In genomic region chr17:46976626-46977270, GRCh38 we compare ENCODE assay signal across 1 cellular context.
TF ChIP-seq lines count a peak whose summit lies in the region.

No MANE protein-coding gene starts in this region.

TF ChIP-seq in K562, 482 proteins besides CTCF, POLR2A, EP300 and RAD21 (continued from another document and continues in another):
- TF ChIP-seq PPARD (CRISPR knock-in tag; IDR thresholded peaks at IDR 0.05) (no peak), FOXK2 (conservative IDR thresholded peaks at IDR 0.05 in 1 of 2, IDR thresholded peaks at IDR 0.05 in 1 of 2; ENCODE audit: low read depth in 2 of 2) (peak in 1 of 2 experiments; percentile 37; a peak in 1 of 4 replicates), U2AF2 (optimal IDR thresholded peaks at IDR 0.05; ENCODE audit: low read depth, low read length) (no peak), XRCC3 (IDR thresholded peaks at IDR 0.05) (no peak), CBFA2T2 (conservative IDR thresholded peaks at IDR 0.05) (peak; percentile 29; the same call in 1 of the 2 replicates), TEAD4 (IDR thresholded peaks at IDR 0.05; ENCODE audit: low read length) (peak; percentile 67), TEAD4 (CRISPR knock-in tag; IDR thresholded peaks at IDR 0.05; ENCODE audit: borderline replicate concordance) (no peak), CREB1 (IDR thresholded peaks at IDR 0.05) (peak; percentile 38; the same call in 1 of the 2 replicates), CREB1 (CRISPR knock-in tag; IDR thresholded peaks at IDR 0.05) (no peak), CXXC5 (CRISPR knock-in tag; IDR thresholded peaks at IDR 0.05) (no peak), ZNF311 (CRISPR knock-in tag; IDR thresholded peaks at IDR 0.05) (no peak), ZNF217 (CRISPR knock-in tag; IDR thresholded peaks at IDR 0.05) (no peak), LCOR (CRISPR knock-in tag; IDR thresholded peaks at IDR 0.05) (peak; percentile 82), PKNOX1 (IDR thresholded peaks at IDR 0.05) (0 out of 2 replicates have a peak, but pooled peaks have one; percentile 26), RBM39 (optimal IDR thresholded peaks at IDR 0.05; ENCODE audit: low read depth, low read length) (no peak), XRCC4 (IDR thresholded peaks at IDR 0.05; ENCODE audit: extremely low read depth, insufficient read depth, insufficient read length) (no peak), ATF1 (CRISPR knock-in tag; IDR thresholded peaks at IDR 0.05) (no peak), ATF1 (tag; IDR thresholded peaks at IDR 0.05) (peak; percentile 34; the same call in 1 of the 2 replicates), ZBTB49 (CRISPR knock-in tag; IDR thresholded peaks at IDR 0.05; ENCODE audit: borderline replicate concordance) (no peak), RBFOX2 (IDR thresholded peaks at IDR 0.05; ENCODE audit: low read depth, low read length) (no peak), SMAD2 (IDR thresholded peaks at IDR 0.05; ENCODE audit: low read depth, low read length) (no peak), ZC3H8 (IDR thresholded peaks at IDR 0.05) (no peak), MAFF (IDR thresholded peaks at IDR 0.05; ENCODE audit: low read length) (peak; percentile 52; the same call in 1 of the 2 replicates), BRD9 (IDR thresholded peaks at IDR 0.05; ENCODE audit: low read depth, partially characterized antibody) (no peak), TRIM24 (IDR thresholded peaks at IDR 0.05) (peak in 1 of 2 experiments; percentile 60; a peak in 1 of 4 replicates), POLR2AphosphoS2 (IDR thresholded peaks at IDR 0.05; ENCODE audit: low read length) (no peak), RBM22 (IDR thresholded peaks at IDR 0.05; ENCODE audit: low read depth, low read length, poor library complexity, severe bottlenecking) (no peak), EHMT2 (IDR thresholded peaks at IDR 0.05) (peak; percentile 42; the same call in 1 of the 2 replicates), KLF6 (CRISPR knock-in tag; IDR thresholded peaks at IDR 0.05; ENCODE audit: borderline replicate concordance) (no peak), ZFP30 (CRISPR knock-in tag; IDR thresholded peaks at IDR 0.05; ENCODE audit: borderline replicate concordance) (no peak), JUND (IDR thresholded peaks at IDR 0.05; ENCODE audit: borderline replicate concordance, low read depth, low read length) (peak; percentile 42; the same call in 1 of the 2 replicates), JUND (tag; IDR thresholded peaks at IDR 0.05; ENCODE audit: borderline replicate concordance, low read depth, low read length) (peak; percentile 53; the same call in 1 of the 3 replicates), CREM (IDR thresholded peaks at IDR 0.05; ENCODE audit: low read depth) (peak; percentile 53), E2F6 (IDR thresholded peaks at IDR 0.05; ENCODE audit: borderline replicate concordance in 1 of 2, extremely low read depth in 1 of 2, insufficient read depth in 1 of 2, insufficient read length in 1 of 2, low read depth in 1 of 2, low read length in 1 of 2, poor library complexity in 1 of 2, severe bottlenecking in 1 of 2) (no peak), ZNF445 (CRISPR knock-in tag; IDR thresholded peaks at IDR 0.05; ENCODE audit: low read depth) (no peak), ZNF609 (CRISPR knock-in tag; IDR thresholded peaks at IDR 0.05; ENCODE audit: borderline replicate concordance) (no peak), CEBPB (tag; IDR thresholded peaks at IDR 0.05) (peak; percentile 48; the same call in 1 of the 2 replicates), CHD4 (IDR thresholded peaks at IDR 0.05; ENCODE audit: insufficient read depth, insufficient replicate concordance, low read depth, low read length, poor library complexity, severe bottlenecking) (no peak), ZNF408 (CRISPR knock-in tag; IDR thresholded peaks at IDR 0.05; ENCODE audit: low read depth) (no peak), POLR2B (IDR thresholded peaks at IDR 0.05; ENCODE audit: low read depth, partially characterized antibody) (no peak), ZC3H11A (IDR thresholded peaks at IDR 0.05; ENCODE audit: low read depth, low read length) (no peak), SIN3A (IDR thresholded peaks at IDR 0.05; ENCODE audit: borderline replicate concordance in 2 of 2, control insufficient read depth in 1 of 2, low read depth in 2 of 2, low read length in 2 of 2) (no peak), JUNB (CRISPR knock-in tag; conservative IDR thresholded peaks at IDR 0.05) (no peak), ZZZ3 (IDR thresholded peaks at IDR 0.05) (no peak), ZC3H4 (CRISPR knock-in tag; IDR thresholded peaks at IDR 0.05; ENCODE audit: borderline replicate concordance) (no peak)
- TF ChIP-seq, protein P1, sequence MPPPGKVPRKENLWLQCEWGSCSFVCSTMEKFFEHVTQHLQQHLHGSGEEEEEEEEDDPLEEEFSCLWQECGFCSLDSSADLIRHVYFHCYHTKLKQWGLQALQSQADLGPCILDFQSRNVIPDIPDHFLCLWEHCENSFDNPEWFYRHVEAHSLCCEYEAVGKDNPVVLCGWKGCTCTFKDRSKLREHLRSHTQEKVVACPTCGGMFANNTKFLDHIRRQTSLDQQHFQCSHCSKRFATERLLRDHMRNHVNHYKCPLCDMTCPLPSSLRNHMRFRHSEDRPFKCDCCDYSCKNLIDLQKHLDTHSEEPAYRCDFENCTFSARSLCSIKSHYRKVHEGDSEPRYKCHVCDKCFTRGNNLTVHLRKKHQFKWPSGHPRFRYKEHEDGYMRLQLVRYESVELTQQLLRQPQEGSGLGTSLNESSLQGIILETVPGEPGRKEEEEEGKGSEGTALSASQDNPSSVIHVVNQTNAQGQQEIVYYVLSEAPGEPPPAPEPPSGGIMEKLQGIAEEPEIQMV (tag; conservative IDR thresholded peaks at IDR 0.05; ENCODE audit: low read depth) = no peak
- TF ChIP-seq, protein P2, sequence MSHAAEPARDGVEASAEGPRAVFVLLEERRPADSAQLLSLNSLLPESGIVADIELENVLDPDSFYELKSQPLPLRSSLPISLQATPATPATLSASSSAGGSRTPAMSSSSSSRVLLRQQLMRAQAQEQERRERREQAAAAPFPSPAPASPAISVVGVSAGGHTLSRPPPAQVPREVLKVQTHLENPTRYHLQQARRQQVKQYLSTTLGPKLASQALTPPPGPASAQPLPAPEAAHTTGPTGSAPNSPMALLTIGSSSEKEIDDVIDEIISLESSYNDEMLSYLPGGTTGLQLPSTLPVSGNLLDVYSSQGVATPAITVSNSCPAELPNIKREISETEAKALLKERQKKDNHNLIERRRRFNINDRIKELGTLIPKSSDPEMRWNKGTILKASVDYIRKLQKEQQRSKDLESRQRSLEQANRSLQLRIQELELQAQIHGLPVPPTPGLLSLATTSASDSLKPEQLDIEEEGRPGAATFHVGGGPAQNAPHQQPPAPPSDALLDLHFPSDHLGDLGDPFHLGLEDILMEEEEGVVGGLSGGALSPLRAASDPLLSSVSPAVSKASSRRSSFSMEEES (CRISPR knock-in tag; IDR thresholded peaks at IDR 0.05) = no peak
- TF ChIP-seq, protein P3, sequence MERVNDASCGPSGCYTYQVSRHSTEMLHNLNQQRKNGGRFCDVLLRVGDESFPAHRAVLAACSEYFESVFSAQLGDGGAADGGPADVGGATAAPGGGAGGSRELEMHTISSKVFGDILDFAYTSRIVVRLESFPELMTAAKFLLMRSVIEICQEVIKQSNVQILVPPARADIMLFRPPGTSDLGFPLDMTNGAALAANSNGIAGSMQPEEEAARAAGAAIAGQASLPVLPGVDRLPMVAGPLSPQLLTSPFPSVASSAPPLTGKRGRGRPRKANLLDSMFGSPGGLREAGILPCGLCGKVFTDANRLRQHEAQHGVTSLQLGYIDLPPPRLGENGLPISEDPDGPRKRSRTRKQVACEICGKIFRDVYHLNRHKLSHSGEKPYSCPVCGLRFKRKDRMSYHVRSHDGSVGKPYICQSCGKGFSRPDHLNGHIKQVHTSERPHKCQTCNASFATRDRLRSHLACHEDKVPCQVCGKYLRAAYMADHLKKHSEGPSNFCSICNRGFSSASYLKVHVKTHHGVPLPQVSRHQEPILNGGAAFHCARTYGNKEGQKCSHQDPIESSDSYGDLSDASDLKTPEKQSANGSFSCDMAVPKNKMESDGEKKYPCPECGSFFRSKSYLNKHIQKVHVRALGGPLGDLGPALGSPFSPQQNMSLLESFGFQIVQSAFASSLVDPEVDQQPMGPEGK (CRISPR knock-in tag; IDR thresholded peaks at IDR 0.05; ENCODE audit: borderline replicate concordance) = no peak
